Comparison of ENCODE assay signal across 1 cellular context in genomic region chr17:7218774-7219173, GRCh38.
A peak's percentile ranks its signal among the peaks of the same experiment; 100 is the strongest.
TF ChIP-seq lines count a peak whose summit lies in the region.

No MANE protein-coding gene starts in this region.

TF ChIP-seq in HepG2, 621 proteins besides CTCF, POLR2A, EP300 and RAD21:
- TF ChIP-seq SIX4 (CRISPR knock-in tag; IDR thresholded peaks at IDR 0.05) (no peak), ZNF776 (CRISPR knock-in tag; IDR thresholded peaks at IDR 0.05) (no peak), SOX5 (CRISPR knock-in tag; IDR thresholded peaks at IDR 0.05; ENCODE audit: borderline replicate concordance) (no peak), ZNF850 (CRISPR knock-in tag; conservative IDR thresholded peaks at IDR 0.05) (no peak), ZNF543 (CRISPR knock-in tag; IDR thresholded peaks at IDR 0.05) (no peak), EED (CRISPR knock-in tag; IDR thresholded peaks at IDR 0.05) (0 out of 2 replicates have a peak, but pooled peaks have one; percentile 45), YY1 (IDR thresholded peaks at IDR 0.05; ENCODE audit: insufficient read depth, insufficient replicate concordance, low read depth, low read length) (peak; percentile 11)
